In genomic region chr7:81499262-81500116, GRCh38 we compare ENCODE assay signal across 9 cellular contexts.
DNase-seq lines count a peak whose midpoint lies in the region; ATAC-seq and TF ChIP-seq lines count a peak whose summit lies in the region.
"Had no signal": no experiment of that assay in that cellular context is flagged by ENCODE, and none has a peak within 500 bp of the region (broad histone marks: within the 10 kb centered on the region; RNA-seq: fewer than 3 reads in every experiment).

No MANE protein-coding gene starts in this region.

- H3K9me3 Mint-ChIP-seq in activated T-helper 2 cell treated with anti-CD3 and anti-CD28 coated beads, Interferon-gamma antibody, Interleukin-2, Interleukin-4, amounts not matched to agents 10 μg/mL and 5 μg/mL and 100 μg/mL, durations not matched to agents 14 hours and 24 hours and 36 hours, result no peaks in the 10 kb centered on the region

- H3K27ac Mint-ChIP-seq in activated T-helper 2 cell treated with anti-CD3 and anti-CD28 coated beads, Interferon-gamma antibody, Interleukin-2, Interleukin-4, amounts not matched to agents 10 μg/mL and 5 μg/mL and 100 μg/mL, durations not matched to agents 14 hours and 24 hours and 36 hours, result no peak overlapping the region

- peak; percentile 85 for ATAC-seq in HG02798 (IDR thresholded peaks at IDR 0.05; ENCODE audit: poor library complexity, unreplicated experiment)
- ATAC-seq in gastroesophageal sphincter, result peak; percentile 79

- peak overlapping the region; percentile 49 to 67 (median 58) for H3K27ac ChIP-seq in gastroesophageal sphincter

- no peaks in the 10 kb centered on the region for H3K36me3 Mint-ChIP-seq in activated T-helper 2 cell treated with anti-CD3 and anti-CD28 coated beads, Interferon-gamma antibody, Interleukin-2, Interleukin-4, amounts not matched to agents 10 μg/mL and 5 μg/mL and 100 μg/mL, durations not matched to agents 14 hours and 24 hours and 36 hours (ENCODE audit: low read depth)

- H3K27me3 Mint-ChIP-seq in activated T-helper 2 cell treated with anti-CD3 and anti-CD28 coated beads, Interferon-gamma antibody, Interleukin-2, Interleukin-4, amounts not matched to agents 10 μg/mL and 5 μg/mL and 100 μg/mL, durations not matched to agents 14 hours and 24 hours and 36 hours (ENCODE audit: low read depth), result no peaks in the 10 kb centered on the region
- H3K27me3 Mint-ChIP-seq: central memory CD8-positive, alpha-beta T cell had no signal

- no peak for TF ChIP-seq POLR2A in gastroesophageal sphincter (IDR thresholded peaks at IDR 0.05)

- peaks cover 4 to 24% (median 5%) of the 10 kb centered on the region in 3 donors for H3K4me1 ChIP-seq in gastroesophageal sphincter

- DNase-seq in NCI-H187 treated with DMSO at 0.1 percent for 48 hours (lab: John Stamatoyannopoulos, UW) (peak; percentile 67), SW480 (ENCODE audit: low spot score) (peak; percentile 80), putamen (ENCODE audit: low spot score) (peak; percentile 60)
- no peak for DNase-seq in activated T-helper 2 cell treated with anti-CD3 and anti-CD28 coated beads, Interferon-gamma antibody, Interleukin-2, Interleukin-4, amounts not matched to agents 10 μg/mL and 5 μg/mL and 100 μg/mL, durations not matched to agents 14 hours and 24 hours and 36 hours (ENCODE audit: low spot score)
- no peak for DNase-seq in stimulated activated CD4-positive, alpha-beta T cell treated with anti-CD3 and anti-CD28 coated beads, Interleukin-12 subunit alpha, Interleukin-12 subunit beta, amount 100 ng/mL, for 4 hours

- 53 to 63% methylated on average over 4 of the region's 4 CpGs for WGBS in gastroesophageal sphincter (ENCODE audit: low coverage in 1 of 2), 2 donors

- no peaks in the 10 kb centered on the region for H3K4me1 Mint-ChIP-seq in activated T-helper 2 cell treated with anti-CD3 and anti-CD28 coated beads, Interferon-gamma antibody, Interleukin-2, Interleukin-4, amounts not matched to agents 10 μg/mL and 5 μg/mL and 100 μg/mL, durations not matched to agents 14 hours and 24 hours and 36 hours (ENCODE audit: low read depth)
- H3K4me1 Mint-ChIP-seq: central memory CD8-positive, alpha-beta T cell had no signal

- no peak overlapping the region for H3K4me3 Mint-ChIP-seq in activated T-helper 2 cell treated with anti-CD3 and anti-CD28 coated beads, Interferon-gamma antibody, Interleukin-2, Interleukin-4, amounts not matched to agents 10 μg/mL and 5 μg/mL and 100 μg/mL, durations not matched to agents 14 hours and 24 hours and 36 hours (ENCODE audit: low read depth)
- H3K4me3 Mint-ChIP-seq: central memory CD8-positive, alpha-beta T cell had no signal

- no peak for TF ChIP-seq EP300 in gastroesophageal sphincter (IDR thresholded peaks at IDR 0.05)

- intact Hi-C loops in activated T-helper 2 cell treated with anti-CD3 and anti-CD28 coated beads, Interferon-gamma antibody, Interleukin-2, Interleukin-4, amounts not matched to agents 10 μg/mL and 5 μg/mL and 100 μg/mL, durations not matched to agents 14 hours and 24 hours and 36 hours (cut with micrococcal nuclease), result no loop called here

- no peaks in the 10 kb centered on the region for H3K27me3 ChIP-seq in gastroesophageal sphincter

- H3K4me3 ChIP-seq in GM12875 (ENCODE audit: low read depth, low read length) (no peak overlapping the region), gastroesophageal sphincter (no peak overlapping the region)

- 0 out of 2 replicates have a peak, but pooled peaks have one; percentile 9 for TF ChIP-seq CTCF in GM12875 (IDR thresholded peaks at IDR 0.05; ENCODE audit: borderline replicate concordance, insufficient read depth, low read depth, low read length)
- peak; percentile 36 to 73 (median 68) for TF ChIP-seq CTCF in gastroesophageal sphincter (IDR thresholded peaks at IDR 0.05)

- H3K9me3 ChIP-seq in gastroesophageal sphincter, result no peaks in the 10 kb centered on the region

- H3K36me3 ChIP-seq in gastroesophageal sphincter, result no peaks in the 10 kb centered on the region

Comparison
In these comparisons a context has a peak if more than half of its experiments do, and no peak if none do; other contexts are left out.
1. DNase-seq: peak in NCI-H187 treated with DMSO at 0.1 percent for 48 hours (single experiment), SW480 (single experiment) and putamen (single experiment); none in activated T-helper 2 cell treated with anti-CD3 and anti-CD28 coated beads, Interferon-gamma antibody, Interleukin-2, Interleukin-4, amounts not matched to agents 10 μg/mL and 5 μg/mL and 100 μg/mL, durations not matched to agents 14 hours and 24 hours and 36 hours (single experiment) and stimulated activated CD4-positive, alpha-beta T cell treated with anti-CD3 and anti-CD28 coated beads, Interleukin-12 subunit alpha, Interleukin-12 subunit beta, amount 100 ng/mL, for 4 hours (single experiment).